ENCODE assay signal across 29 cellular contexts in genomic region chrX:154654372-154654771, GRCh38. TPM values are rescaled to one million over a fixed set of nuclear protein-coding genes. Genes with fewer than 3 reads are reported as not detected.
"Had no signal": no experiment of that assay in that cellular context is flagged by ENCODE, and none has a peak within 500 bp of the region (broad histone marks: within the 10 kb centered on the region; RNA-seq: fewer than 3 reads in every experiment).

No MANE protein-coding gene starts in this region.

- H3K4me3 ChIP-seq: colonic mucosa, gastrocnemius medialis, lower lobe of right lung, psoas muscle, sigmoid colon, thoracic aorta, tibial nerve, upper lobe of left lung had no signal

- H3K9me3 ChIP-seq: colonic mucosa, gastrocnemius medialis, lower lobe of right lung, psoas muscle, sigmoid colon, thoracic aorta, tibial nerve, upper lobe of left lung had no signal

- H3K36me3 ChIP-seq: colonic mucosa, gastrocnemius medialis, lower lobe of right lung, sigmoid colon, thoracic aorta, tibial nerve, upper lobe of left lung had no signal

- H3K27me3 ChIP-seq: colonic mucosa, gastrocnemius medialis, sigmoid colon, tibial nerve, upper lobe of left lung had no signal

- ATAC-seq: gastrocnemius medialis; left ventricle myocardium superior; naive thymus-derived CD8-positive, alpha-beta T cell; psoas muscle; stimulated activated naive B cell treated with anti-CD40 and anti-IgM and Interleukin-4, amounts not matched to agents 10 μg/mL and 1 μg/mL and 100 μg/mL, for 72 hours had no signal

- H3K4me1 ChIP-seq: colonic mucosa, gastrocnemius medialis, lower lobe of right lung, psoas muscle, sigmoid colon, tibial nerve, upper lobe of left lung had no signal

- H3K27ac ChIP-seq: colonic mucosa, epithelial cell of prostate, gastrocnemius medialis, lower lobe of right lung, psoas muscle, sigmoid colon, thoracic aorta, tibial nerve, upper lobe of left lung had no signal

- DNase-seq: colonic mucosa; effector CD8-positive, alpha-beta T cell; endodermal cell; foreskin fibroblast; gastrocnemius medialis; head of caudate nucleus; immature natural killer cell; left ventricle myocardium superior; lower lobe of right lung; naive thymus-derived CD8-positive, alpha-beta T cell; psoas muscle; right cardiac atrium; sigmoid colon; stimulated activated CD4-positive, alpha-beta T cell treated with anti-CD3 and anti-CD28 coated beads, Interleukin-4, amount 100 ng/mL, for 4 hours; stimulated activated naive B cell treated with anti-CD40 and anti-IgM and Interleukin-4, amounts not matched to agents 10 μg/mL and 1 μg/mL and 100 μg/mL, for 72 hours; upper lobe of left lung had no signal

RNA-seq across cellular contexts. Expression of gene CTAG2, which starts 1.0 kb away (rescaled TPM):
- total RNA-seq: cerebellum, colonic mucosa, endodermal cell, esophagus mucosa, gastrocnemius medialis, glomerular endothelial cell, left ventricle myocardium superior, lower lobe of right lung, mesenteric fat pad, myocyte, omental fat pad, renal cortical epithelial cell, right cardiac atrium, sigmoid colon, skeletal muscle tissue, thoracic aorta, tibial nerve, upper lobe of left lung had no signal
- polyA plus RNA-seq: immature natural killer cell; keratinocyte; naive thymus-derived CD8-positive, alpha-beta T cell; neural cell; right cardiac atrium had no signal

RNA-seq across cellular contexts. Expression of gene CTAG1B, which starts 35.3 kb away (rescaled TPM):
- total RNA-seq: cerebellum; colonic mucosa; endodermal cell; esophagus mucosa; gastrocnemius medialis; glomerular endothelial cell; left ventricle myocardium superior; lower lobe of right lung; mesenteric fat pad; myocyte; naive thymus-derived CD8-positive, alpha-beta T cell; omental fat pad; psoas muscle; renal cortical epithelial cell; right cardiac atrium; sigmoid colon; skeletal muscle tissue; thoracic aorta; tibial nerve; upper lobe of left lung had no signal
- polyA plus RNA-seq: immature natural killer cell; keratinocyte; naive thymus-derived CD8-positive, alpha-beta T cell; neural cell; psoas muscle; right cardiac atrium; sigmoid colon had no signal
